18 cellular contexts compared by ENCODE assay signal in the genomic region with DNA sequence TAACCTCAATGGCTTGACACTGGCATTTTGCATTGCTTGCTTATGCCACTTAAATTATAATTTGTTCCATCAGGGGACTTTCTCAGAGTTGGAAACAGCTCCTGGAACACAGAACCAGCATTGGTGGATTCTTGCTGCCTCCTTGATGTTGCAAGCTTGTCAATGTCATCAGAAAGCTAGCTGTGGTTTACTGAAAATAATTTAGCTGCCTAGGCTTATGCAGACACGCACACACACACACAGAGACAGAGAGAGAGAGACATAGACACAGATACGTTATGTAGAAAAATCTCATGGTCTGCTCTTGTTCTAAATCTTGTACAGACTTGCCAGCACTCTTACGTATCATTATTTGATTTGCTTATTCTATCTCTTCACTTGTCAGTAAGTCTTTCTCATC.
DNase-seq lines count a peak whose midpoint lies in the region; ATAC-seq and TF ChIP-seq lines count a peak whose summit lies in the region.
"Had no signal": no experiment of that assay in that cellular context is flagged by ENCODE, and none has a peak within 500 bp of the region (broad histone marks: within the 10 kb centered on the region; RNA-seq: fewer than 3 reads in every experiment).

No MANE protein-coding gene starts in this region.

- H3K27ac ChIP-seq in breast epithelium (no peak overlapping the region), foreskin keratinocyte (no peak overlapping the region), transverse colon (no peak overlapping the region), GM23338 (ENCODE audit: low read depth) (no peak overlapping the region)
- H3K27ac ChIP-seq: coronary artery, parathyroid adenoma, testis, VCaP had no signal

- TF ChIP-seq CTCF in MCF 10A (IDR thresholded peaks at IDR 0.05; ENCODE audit: unreplicated experiment), result no peak
- TF ChIP-seq CTCF in breast epithelium (IDR thresholded peaks at IDR 0.05), result no peak
- TF ChIP-seq CTCF in foreskin keratinocyte (conservative IDR thresholded peaks at IDR 0.05), result no peak
- no peak for TF ChIP-seq CTCF in transverse colon (IDR thresholded peaks at IDR 0.05)
- TF ChIP-seq CTCF in GM23338 (conservative IDR thresholded peaks at IDR 0.05; ENCODE audit: low read depth in 2 of 2), result no peak

- no peaks in the 10 kb centered on the region for H3K27me3 ChIP-seq in breast epithelium
- no peaks in the 10 kb centered on the region for H3K27me3 ChIP-seq in foreskin keratinocyte
- no peaks in the 10 kb centered on the region for H3K27me3 ChIP-seq in transverse colon
- H3K27me3 ChIP-seq in GM23338 (ENCODE audit: insufficient read depth), result no peaks in the 10 kb centered on the region
- H3K27me3 ChIP-seq: testis had no signal

- H4K20me1 ChIP-seq in GM23338 (replicated peaks; ENCODE audit: insufficient read depth), result no peaks in the 10 kb centered on the region

- no peak overlapping the region for H3K4me3 ChIP-seq in breast epithelium
- no peak overlapping the region for H3K4me3 ChIP-seq in transverse colon
- H3K4me3 ChIP-seq in GM23338, result no peak overlapping the region
- H3K4me3 ChIP-seq: coronary artery, testis had no signal

- TF ChIP-seq POLR2A in breast epithelium (IDR thresholded peaks at IDR 0.05) (no peak), transverse colon (IDR thresholded peaks at IDR 0.05) (no peak)

- H3K9me3 ChIP-seq in breast epithelium (no peaks in the 10 kb centered on the region), transverse colon (no peaks in the 10 kb centered on the region)
- H3K9me3 ChIP-seq: testis had no signal

- ATAC-seq in foreskin keratinocyte, result peak; percentile 62
- ATAC-seq in HG02852 (IDR thresholded peaks at IDR 0.05; ENCODE audit: unreplicated experiment), result no peak
- ATAC-seq in GM23338, result no peak
- ATAC-seq: SK-N-SH treated with all-trans-retinoic acid at 6 μM for 48 hours had no signal

- 82 to 85% methylated on average over 3 of the region's 3 CpGs for WGBS in transverse colon (ENCODE audit: low coverage in 1 of 2), 2 donors

- intact Hi-C loops in MCF 10A (cut with micrococcal nuclease) (loop anchor here (2.0 kb wide), 1 partner anchor 31 kb away; no protein-coding TSS in a partner anchor), breast epithelium (cut with DNase I; ENCODE audit: low total_unique reads) (no loop called here), transverse colon (cut with DNase I; ENCODE audit: low total_unique reads) (no loop called here)

- CTCF ChIA-PET in MCF 10A (lab: Yijun Ruan, JAX), result interaction anchor here (0.6 to 2.2 kb wide), 8 partner anchors 10 to 967 kb away, joined by 3 to 15 read pairs (median 4); no protein-coding TSS in a partner anchor

- H3K9me3 Mint-ChIP-seq in MCF 10A (ENCODE audit: unreplicated experiment), result no peaks in the 10 kb centered on the region
- H3K9me3 Mint-ChIP-seq in GM23338, result no peaks in the 10 kb centered on the region
- H3K9me3 Mint-ChIP-seq: activated naive CD4-positive, alpha-beta T cell treated with anti-CD3 and anti-CD28 coated beads, Interleukin-2, amount 50 U/mL, for 24 hours; immature natural killer cell had no signal

- no TSS peak for BruUV-seq in MCF 10A (replicated peaks; lab: Mats Ljungman, UMichigan)

- no peak overlapping the region for H2AFZ ChIP-seq in GM23338
- H2AFZ ChIP-seq: parathyroid adenoma had no signal

- no peaks in the 10 kb centered on the region for H3K36me3 Mint-ChIP-seq in MCF 10A (ENCODE audit: insufficient read depth, unreplicated experiment)
- H3K36me3 Mint-ChIP-seq in GM23338 (ENCODE audit: low read depth), result no peaks in the 10 kb centered on the region
- H3K36me3 Mint-ChIP-seq: activated naive CD4-positive, alpha-beta T cell treated with anti-CD3 and anti-CD28 coated beads, Interleukin-2, amount 50 U/mL, for 24 hours; immature natural killer cell had no signal

- peak overlapping the region; percentile 17 for H3K27ac Mint-ChIP-seq in MCF 10A (ENCODE audit: low read depth, unreplicated experiment)
- H3K27ac Mint-ChIP-seq in GM23338, result no peak overlapping the region
- H3K27ac Mint-ChIP-seq: activated naive CD4-positive, alpha-beta T cell treated with anti-CD3 and anti-CD28 coated beads, Interleukin-2, amount 50 U/mL, for 24 hours; immature natural killer cell had no signal

- no peaks in the 10 kb centered on the region for H3K4me1 ChIP-seq in breast epithelium
- peaks cover 10% of the 10 kb centered on the region for H3K4me1 ChIP-seq in foreskin keratinocyte
- peaks cover 0 to 18% (median 6%) of the 10 kb centered on the region in 4 donors for H3K4me1 ChIP-seq in transverse colon
- H3K4me1 ChIP-seq in GM23338 (ENCODE audit: insufficient read depth), result peaks cover 5% of the 10 kb centered on the region

- H3K4me1 Mint-ChIP-seq in MCF 10A (ENCODE audit: insufficient read depth, unreplicated experiment) (peaks cover 51% of the 10 kb centered on the region), GM23338 (peaks cover 15% of the 10 kb centered on the region)
- H3K4me1 Mint-ChIP-seq: activated naive CD4-positive, alpha-beta T cell treated with anti-CD3 and anti-CD28 coated beads, Interleukin-2, amount 50 U/mL, for 24 hours; immature natural killer cell had no signal

- H3K4me2 ChIP-seq in GM23338, result no peak overlapping the region

- H3K27me3 Mint-ChIP-seq in MCF 10A (ENCODE audit: insufficient read depth, unreplicated experiment) (no peaks in the 10 kb centered on the region), GM23338 (ENCODE audit: insufficient read depth, low read depth, poor library complexity) (peaks cover 4% of the 10 kb centered on the region)

- H3F3A ChIP-seq in GM23338 (replicated peaks; ENCODE audit: low read depth), result no peaks in the 10 kb centered on the region

- peaks cover 16% of the 10 kb centered on the region; the same call in 1 of the 2 replicates for H3K9me2 ChIP-seq in GM23338 (ENCODE audit: insufficient read depth)

- DNase-seq in MCF 10A (ENCODE audit: unreplicated experiment) (no peak), breast epithelium (ENCODE audit: low spot score in 2 of 2) (no peak), amniotic epithelial cell (ENCODE audit: low read depth) (peak; percentile 94), foreskin keratinocyte (peak; percentile 82 to 88), transverse colon (no peak), GM23338 (ENCODE audit: low spot score) (no peak)
- no peak for DNase-seq in activated CD4-positive, alpha-beta T cell treated with anti-CD3 and anti-CD28 coated beads, Interleukin-2, amount 50 U/mL, for 48 hours
- DNase-seq: foreskin melanocyte, immature natural killer cell, midbrain, NCI-H1930, testis had no signal

- in situ Hi-C loops in transverse colon (cut with MboI; ENCODE audit: low pct_ligation_motif_present in 1 of 4, low pct_unique_long_range_greater_than_20kb in 1 of 4, low sequenced_read_pairs in 3 of 4), result no loop called here

- H3K4me3 Mint-ChIP-seq in MCF 10A (ENCODE audit: unreplicated experiment) (no peak overlapping the region), GM23338 (no peak overlapping the region)
- H3K4me3 Mint-ChIP-seq: activated naive CD4-positive, alpha-beta T cell treated with anti-CD3 and anti-CD28 coated beads, Interleukin-2, amount 50 U/mL, for 24 hours; immature natural killer cell had no signal

- H3K79me2 ChIP-seq in GM23338 (replicated peaks; ENCODE audit: insufficient read depth), result no peaks in the 10 kb centered on the region
- H3K79me2 ChIP-seq: parathyroid adenoma had no signal

- no peak for TF ChIP-seq EP300 in transverse colon (IDR thresholded peaks at IDR 0.05; ENCODE audit: low read depth)

- POLR2A ChIA-PET in MCF 10A (lab: Yijun Ruan, JAX), result interaction anchor here (0.9 to 5.7 kb wide), 10 partner anchors 15 to 402 kb away, joined by 3 to 52 read pairs (median 3); no protein-coding TSS in a partner anchor

- H3K36me3 ChIP-seq in breast epithelium (no peaks in the 10 kb centered on the region), transverse colon (no peaks in the 10 kb centered on the region), GM23338 (ENCODE audit: insufficient read depth) (no peaks in the 10 kb centered on the region)

TF ChIP-seq in GM23338, 12 proteins besides CTCF, POLR2A, EP300 and RAD21 (continues in another document):
- no peak for TF ChIP-seq STAT1 (IDR thresholded peaks at IDR 0.05; ENCODE audit: unreplicated experiment)
- TF ChIP-seq CREB1 (CRISPR knock-in tag; IDR thresholded peaks at IDR 0.05; ENCODE audit: low read depth), result no peak

Comparison
In these comparisons a context has a peak if more than half of its experiments do, and no peak if none do; other contexts are left out.
1. DNase-seq: peak in amniotic epithelial cell (single experiment) and foreskin keratinocyte (2 of 2); none in MCF 10A (single experiment), breast epithelium (0 of 2), activated CD4-positive, alpha-beta T cell treated with anti-CD3 and anti-CD28 coated beads, Interleukin-2, amount 50 U/mL, for 48 hours (0 of 2), transverse colon (single experiment) and GM23338 (single experiment).